ENCODE assay signal across 30 cellular contexts in the genomic region with DNA sequence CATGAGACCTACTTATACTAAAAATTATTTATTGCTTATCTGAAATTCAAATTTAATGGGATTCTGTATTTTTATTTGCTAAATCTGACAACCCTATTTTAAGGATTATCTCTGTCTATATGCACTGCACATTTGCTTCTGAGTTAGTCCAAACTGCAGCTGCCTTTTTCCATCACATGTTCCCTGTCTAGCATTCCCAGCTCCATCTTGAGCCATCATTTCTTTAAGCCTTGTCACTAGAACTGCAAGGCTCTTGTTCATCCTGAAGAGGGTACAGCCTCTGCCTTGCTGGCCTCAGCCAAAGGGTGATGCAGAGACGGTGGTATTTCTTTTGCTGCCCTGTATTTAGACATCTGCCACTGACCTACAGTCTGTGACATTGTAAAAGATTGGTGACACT.
"Had no signal": no experiment of that assay in that cellular context is flagged by ENCODE, and none has a peak within 500 bp of the region (broad histone marks: within the 10 kb centered on the region; RNA-seq: fewer than 3 reads in every experiment).

No MANE protein-coding gene starts in this region.

- FAIRE-seq: keratinocyte, pancreas, urothelium cell line had no signal

- H3K4me3 ChIP-seq: left lung, lower lobe of right lung, pancreas, prostate gland, spleen, thyroid gland, upper lobe of right lung had no signal

- ATAC-seq: left colon; left lung; lower lobe of right lung; naive thymus-derived CD4-positive, alpha-beta T cell; natural killer cell treated with Interleukin-12 subunit alpha and Interleukin-12 subunit beta and Interleukin-15 and Interleukin-18, amount 100 ng/mL, for 72 hours; pancreas; right cardiac atrium; stimulated activated memory B cell treated with anti-CD40 and anti-IgM and Interleukin-4, amounts not matched to agents 10 μg/mL and 1 μg/mL and 100 μg/mL, for 72 hours; stimulated activated naive CD8-positive, alpha-beta T cell treated with anti-CD3 and anti-CD28 coated beads, Interleukin-15, amount 100 ng/mL, for 72 hours; upper lobe of right lung had no signal

- H3K4me1 ChIP-seq: left lung, lower lobe of right lung, pancreas, prostate gland, thyroid gland had no signal

- H3K9me3 ChIP-seq: left lung, lower lobe of right lung, pancreas, prostate gland, spleen, thyroid gland, upper lobe of right lung had no signal

- H3K27ac ChIP-seq: left lung, lower lobe of right lung, pancreas, prostate gland, spleen, thyroid gland, upper lobe of right lung had no signal

- H3K27me3 ChIP-seq: left lung, pancreas, spleen, thyroid gland, upper lobe of right lung had no signal

- DNase-seq: hippocampal formation; kidney glomerular epithelial cell; left colon; left lung; lower lobe of right lung; mammary epithelial cell; mesenchymal stem cell; naive thymus-derived CD4-positive, alpha-beta T cell; nucleus accumbens; pancreas; posterior cingulate gyrus; retina; right cardiac atrium; small intestine; spleen; stimulated activated CD4-positive, alpha-beta T cell treated with anti-CD3 and anti-CD28 coated beads, Interleukin-1b, Interleukin-23, amount 100 ng/mL, for 48 hours; stimulated activated CD4-positive, alpha-beta T cell treated with anti-CD3 and anti-CD28 coated beads, Interleukin-2, amount 100 ng/mL, for 48 hours; stimulated activated CD4-positive, alpha-beta T cell treated with anti-CD3 and anti-CD28 coated beads, Interleukin-4, amount 100 ng/mL, for 4 hours; stimulated activated CD8-positive, alpha-beta memory T cell treated with anti-CD3 and anti-CD28 coated beads, Interleukin-4, amount 100 ng/mL, for 48 hours; stimulated activated naive CD4-positive, alpha-beta T cell treated with Interleukin-2 at 50 U/mL for 16 hours; stimulated activated naive CD8-positive, alpha-beta T cell treated with anti-CD3 and anti-CD28 coated beads, Interleukin-15, amount 100 ng/mL, for 72 hours; substantia nigra; thyroid gland; trophoblast cell; upper lobe of right lung had no signal

- H3K36me3 ChIP-seq: left lung, lower lobe of right lung, pancreas, prostate gland, spleen, thyroid gland, upper lobe of right lung had no signal
